9 cellular contexts compared by ENCODE assay signal in the genomic region with DNA sequence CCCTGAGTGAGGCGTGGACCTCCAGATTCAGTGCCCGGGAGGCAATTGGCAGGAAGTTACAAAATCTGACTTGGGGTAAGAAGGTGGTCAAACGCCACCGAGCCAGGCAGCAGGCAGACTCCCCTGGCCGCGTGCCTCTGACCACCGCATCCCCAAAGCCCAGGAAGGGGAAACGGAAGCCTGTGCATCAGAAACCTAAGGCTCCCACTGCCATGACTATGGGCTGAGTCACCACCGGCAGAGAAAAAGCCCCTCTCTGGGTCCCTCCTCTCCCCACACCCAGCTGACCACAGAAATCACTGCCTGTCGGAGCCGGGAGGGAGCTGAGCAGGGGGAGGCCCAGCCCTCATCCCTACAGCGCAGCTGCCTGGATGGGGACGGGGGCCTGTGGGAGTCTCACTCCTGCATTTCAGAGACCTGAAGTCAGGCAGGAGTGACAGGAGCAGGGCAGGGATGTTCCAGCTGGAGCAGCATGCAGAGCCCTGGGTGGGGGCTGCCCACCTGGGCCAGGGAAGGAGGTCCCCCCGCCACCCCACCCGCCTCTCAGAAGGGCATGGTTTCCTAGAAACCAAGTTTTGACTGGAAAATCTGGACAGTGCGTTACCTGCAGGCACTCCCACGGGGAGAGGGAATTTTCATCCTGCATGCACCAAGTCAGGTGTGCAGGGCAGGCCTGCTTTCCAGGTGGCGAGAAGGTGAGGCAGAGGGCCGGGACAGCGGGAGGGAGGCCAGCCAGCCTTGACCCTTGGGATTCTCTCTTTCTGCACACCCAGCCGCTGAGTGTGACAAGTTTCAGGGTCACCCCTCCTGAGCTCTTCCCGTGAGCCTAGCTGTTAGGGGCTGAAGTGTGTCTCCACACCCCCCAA.
DNase-seq lines count a peak whose midpoint lies in the region; ATAC-seq and TF ChIP-seq lines count a peak whose summit lies in the region.
"Had no signal": no experiment of that assay in that cellular context is flagged by ENCODE, and none has a peak within 500 bp of the region (broad histone marks: within the 10 kb centered on the region; RNA-seq: fewer than 3 reads in every experiment).

No MANE protein-coding gene starts in this region.

- H3K9me3 ChIP-seq in GM23248 (ENCODE audit: low read depth) (no peaks in the 10 kb centered on the region), SK-N-SH (no peaks in the 10 kb centered on the region), WERI-Rb-1 (ENCODE audit: severe bottlenecking) (peaks cover 14% of the 10 kb centered on the region), gastroesophageal sphincter (peaks cover 0 to 7% (median 0%) of the 10 kb centered on the region in 3 donors)

- H3F3A ChIP-seq in GM23248 (ENCODE audit: insufficient read depth) (peaks cover 82% of the 10 kb centered on the region), SK-N-SH (replicated peaks; ENCODE audit: insufficient read depth) (peaks cover 58% of the 10 kb centered on the region)

- H3K4me1 ChIP-seq in GM23248 (ENCODE audit: insufficient read depth) = peaks cover 55% of the 10 kb centered on the region
- peaks cover 15 to 35% of the 10 kb centered on the region in 2 experiments; a peak in 3 of 4 replicates for H3K4me1 ChIP-seq in SK-N-SH (ENCODE audit: control insufficient read depth in 1 of 2, insufficient read depth in 2 of 2, low read depth in 1 of 2, low read length in 1 of 2)
- peaks cover 0 to 35% (median 18%) of the 10 kb centered on the region in 3 donors for H3K4me1 ChIP-seq in gastroesophageal sphincter

- peak overlapping the region; percentile 93 for H3K27ac Mint-ChIP-seq in nephron progenitor cell

- H3K9me3 Mint-ChIP-seq in nephron progenitor cell = peaks cover 19% of the 10 kb centered on the region

- H3K4me2 ChIP-seq in GM23248 (ENCODE audit: unreplicated experiment) = peak overlapping the region; percentile 37
- peak overlapping the region; percentile 64 for H3K4me2 ChIP-seq in SK-N-SH

- POLR2A ChIA-PET in SK-N-SH (lab: Yijun Ruan, JAX) = interaction anchor here (1.1 kb wide), 1 partner anchor 36 kb away, joined by 3 read pairs; no protein-coding TSS in a partner anchor

- peaks cover 48% of the 10 kb centered on the region for H3K36me3 ChIP-seq in GM23248 (ENCODE audit: low read depth)
- H3K36me3 ChIP-seq in SK-N-SH (replicated peaks in 1 of 2; ENCODE audit: control insufficient read depth in 1 of 2, insufficient read depth in 2 of 2, low read length in 1 of 2) = peaks cover 34 to 52% of the 10 kb centered on the region in 2 experiments
- H3K36me3 ChIP-seq in WERI-Rb-1 = peaks cover 83% of the 10 kb centered on the region
- H3K36me3 ChIP-seq in gastroesophageal sphincter = peaks cover 0 to 92% of the 10 kb centered on the region in 2 donors

- H3K27ac ChIP-seq in GM23248 = peak overlapping the region; percentile 91
- peak overlapping the region; percentile 62 to 99; a peak in 3 of 4 replicates for H3K27ac ChIP-seq in SK-N-SH (ENCODE audit: low read depth in 2 of 2, low read length in 1 of 2)
- H3K27ac ChIP-seq in WERI-Rb-1 = no peak overlapping the region
- H3K27ac ChIP-seq in gastroesophageal sphincter = peak overlapping the region in 2 of 4 donors; percentile 35 to 58

- TF ChIP-seq CTCF in SK-N-SH (IDR thresholded peaks at IDR 0.05) (no peak), nephron progenitor cell (IDR thresholded peaks at IDR 0.05) (no peak), WERI-Rb-1 (IDR thresholded peaks at IDR 0.05; ENCODE audit: low read depth, low read length) (no peak), gastroesophageal sphincter (IDR thresholded peaks at IDR 0.05) (no peak)

- peak; percentile 97 for DNase-seq in GM23248
- no peak for DNase-seq in SK-N-SH
- peak; percentile 98 for DNase-seq in dermis blood vessel endothelial cell
- DNase-seq in nephron progenitor cell = peak; percentile 31
- DNase-seq in WERI-Rb-1 = no peak

- in situ Hi-C loops in GM23248 (cut with MboI) = no loop called here

- CTCF ChIA-PET in SK-N-SH (lab: Yijun Ruan, JAX) = interaction anchor here (1.0 to 1.3 kb wide), 3 partner anchors 12 to 18 kb away, joined by 3 to 4 read pairs (median 3); no protein-coding TSS in a partner anchor

- no peak for TF ChIP-seq RAD21 in SK-N-SH (IDR thresholded peaks at IDR 0.05; ENCODE audit: low read length)

- no peak for ATAC-seq in GM18511 (IDR thresholded peaks at IDR 0.05; ENCODE audit: unreplicated experiment)
- no peak for ATAC-seq in HG02840 (IDR thresholded peaks at IDR 0.05; ENCODE audit: low FRiP score, unreplicated experiment)
- ATAC-seq in gastroesophageal sphincter = no peak

- peak; percentile 17 to 96; a peak in 3 of 4 replicates for TF ChIP-seq EP300 in SK-N-SH (IDR thresholded peaks at IDR 0.05; ENCODE audit: borderline replicate concordance in 1 of 2, low read depth in 1 of 2, low read length in 1 of 2)
- TF ChIP-seq EP300 in gastroesophageal sphincter (IDR thresholded peaks at IDR 0.05) = no peak

- H3K4me3 ChIP-seq in GM23248 (no peak overlapping the region), SK-N-SH (ENCODE audit: low read depth in 2 of 2, low read length in 1 of 2) (no peak overlapping the region), WERI-Rb-1 (ENCODE audit: low read depth, low read length) (no peak overlapping the region), gastroesophageal sphincter (no peak overlapping the region)

- no peak for TF ChIP-seq POLR2A in gastroesophageal sphincter (IDR thresholded peaks at IDR 0.05)

- H3K4me3 Mint-ChIP-seq in nephron progenitor cell = no peak overlapping the region
- H3K4me3 Mint-ChIP-seq: neural crest cell had no signal

- WGBS in GM23248 (ENCODE audit: low coverage in 1 of 2, low lambda C conversion rate in 2 of 2, missing lambda C conversion rate in 2 of 2), 2 experiments = 42 to 43% methylated on average over 22 of the region's 22 CpGs
- 23% methylated on average over 10 of the region's 22 CpGs for WGBS in SK-N-SH (ENCODE audit: low lambda C conversion rate)
- 69 to 78% methylated on average over 4 to 9 of the region's 22 CpGs for WGBS in gastroesophageal sphincter (ENCODE audit: low coverage in 1 of 2), 2 donors

- H3K9ac ChIP-seq in GM23248 = peak overlapping the region; percentile 59
- peak overlapping the region; percentile 37; the same call in 1 of the 2 replicates for H3K9ac ChIP-seq in SK-N-SH

- H3K4me1 Mint-ChIP-seq in nephron progenitor cell = peaks cover 34% of the 10 kb centered on the region

- H3K9me2 ChIP-seq in GM23248 (ENCODE audit: insufficient read depth) = no peaks in the 10 kb centered on the region
- no peaks in the 10 kb centered on the region for H3K9me2 ChIP-seq in SK-N-SH

- no peaks in the 10 kb centered on the region for H3K27me3 ChIP-seq in GM23248 (replicated peaks; ENCODE audit: insufficient read depth)
- H3K27me3 ChIP-seq in SK-N-SH (ENCODE audit: insufficient read depth) = no peaks in the 10 kb centered on the region
- no peaks in the 10 kb centered on the region for H3K27me3 ChIP-seq in WERI-Rb-1 (ENCODE audit: insufficient read depth, low read depth, severe bottlenecking)
- H3K27me3 ChIP-seq in gastroesophageal sphincter = no peaks in the 10 kb centered on the region

- H2AFZ ChIP-seq in GM23248 (no peak overlapping the region), SK-N-SH (ENCODE audit: low read depth) (no peak overlapping the region)

- no peaks in the 10 kb centered on the region for H4K20me1 ChIP-seq in GM23248 (ENCODE audit: insufficient read depth)
- no peaks in the 10 kb centered on the region for H4K20me1 ChIP-seq in SK-N-SH (ENCODE audit: insufficient read depth)

- H3K79me2 ChIP-seq in GM23248 (ENCODE audit: insufficient read depth) (peaks cover 63% of the 10 kb centered on the region), SK-N-SH (ENCODE audit: insufficient read depth) (peaks cover 68% of the 10 kb centered on the region)

- H3K27me3 Mint-ChIP-seq in nephron progenitor cell (ENCODE audit: low read depth, poor library complexity) = no peaks in the 10 kb centered on the region

- peaks cover 40% of the 10 kb centered on the region for H3K36me3 Mint-ChIP-seq in nephron progenitor cell (ENCODE audit: low read depth)

TF ChIP-seq in SK-N-SH, 30 proteins besides CTCF, POLR2A, EP300 and RAD21 (continues in another document):
- no peak for TF ChIP-seq GATA2 (CRISPR knock-in tag; IDR thresholded peaks at IDR 0.05)
- TF ChIP-seq RFX5 (IDR thresholded peaks at IDR 0.05; ENCODE audit: low read length) = no peak
- no peak for TF ChIP-seq TAF1 (IDR thresholded peaks at IDR 0.05; ENCODE audit: borderline replicate concordance, low read depth, low read length)
- TF ChIP-seq TCF12 (IDR thresholded peaks at IDR 0.05) = peak; percentile 88
- peak; percentile 88 for TF ChIP-seq NFIC (IDR thresholded peaks at IDR 0.05; ENCODE audit: borderline replicate concordance)
- peak; percentile 84 for TF ChIP-seq TEAD4 (IDR thresholded peaks at IDR 0.05; ENCODE audit: borderline replicate concordance, insufficient read depth)
- no peak; the same call in 1 of the 2 replicates for TF ChIP-seq MEF2A (IDR thresholded peaks at IDR 0.05; ENCODE audit: borderline replicate concordance, low read depth)
- TF ChIP-seq, protein P1, sequence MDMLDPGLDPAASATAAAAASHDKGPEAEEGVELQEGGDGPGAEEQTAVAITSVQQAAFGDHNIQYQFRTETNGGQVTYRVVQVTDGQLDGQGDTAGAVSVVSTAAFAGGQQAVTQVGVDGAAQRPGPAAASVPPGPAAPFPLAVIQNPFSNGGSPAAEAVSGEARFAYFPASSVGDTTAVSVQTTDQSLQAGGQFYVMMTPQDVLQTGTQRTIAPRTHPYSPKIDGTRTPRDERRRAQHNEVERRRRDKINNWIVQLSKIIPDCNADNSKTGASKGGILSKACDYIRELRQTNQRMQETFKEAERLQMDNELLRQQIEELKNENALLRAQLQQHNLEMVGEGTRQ (IDR thresholded peaks at IDR 0.05; ENCODE audit: borderline replicate concordance, low read depth, low read length) = no peak
- no peak for TF ChIP-seq YY1 (IDR thresholded peaks at IDR 0.05; ENCODE audit: low read depth)
- peak; percentile 36; the same call in 1 of the 2 replicates for TF ChIP-seq GABPA (IDR thresholded peaks at IDR 0.05; ENCODE audit: low read depth)
- TF ChIP-seq, protein P2, sequence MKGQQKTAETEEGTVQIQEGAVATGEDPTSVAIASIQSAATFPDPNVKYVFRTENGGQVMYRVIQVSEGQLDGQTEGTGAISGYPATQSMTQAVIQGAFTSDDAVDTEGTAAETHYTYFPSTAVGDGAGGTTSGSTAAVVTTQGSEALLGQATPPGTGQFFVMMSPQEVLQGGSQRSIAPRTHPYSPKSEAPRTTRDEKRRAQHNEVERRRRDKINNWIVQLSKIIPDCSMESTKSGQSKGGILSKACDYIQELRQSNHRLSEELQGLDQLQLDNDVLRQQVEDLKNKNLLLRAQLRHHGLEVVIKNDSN (IDR thresholded peaks at IDR 0.05; ENCODE audit: borderline replicate concordance, low read depth) = 0 out of 2 replicates have a peak, but pooled peaks have one; percentile 8
- TF ChIP-seq FOXM1 (IDR thresholded peaks at IDR 0.05; ENCODE audit: low read depth) = peak; percentile 46; the same call in 1 of the 2 replicates

Comparison
In these comparisons a context has a peak if more than half of its experiments do, and no peak if none do; other contexts are left out.
1. DNase-seq: peak in GM23248 (single experiment), dermis blood vessel endothelial cell (single experiment) and nephron progenitor cell (single experiment); none in SK-N-SH (single experiment) and WERI-Rb-1 (single experiment).